30 cellular contexts compared by ENCODE assay signal in genomic region chr10:19656420-19657042, GRCh38.
"Had no signal": no experiment of that assay in that cellular context is flagged by ENCODE, and none has a peak within 500 bp of the region (broad histone marks: within the 10 kb centered on the region; RNA-seq: fewer than 3 reads in every experiment).

No MANE protein-coding gene starts in this region.

- H3K4me1 Mint-ChIP-seq: activated B cell treated with CpG ODN at 0.5 μM for 24 hours; activated CD8-positive, alpha-beta memory T cell treated with anti-CD3 and anti-CD28 coated beads, Interleukin-2, amount 10 ng/mL, durations not matched to agents 7 days and 5 days; activated naive CD4-positive, alpha-beta T cell treated with anti-CD3 and anti-CD28 coated beads, Interleukin-2, amount 50 U/mL, for 24 hours; activated naive CD8-positive, alpha-beta T cell treated with anti-CD3 and anti-CD28 coated beads, Interleukin-2, amount 50 U/mL, for 24 hours; immature natural killer cell; nephron progenitor cell had no signal

- FAIRE-seq: bronchial epithelial cell, urothelium cell line had no signal

- H3K4me3 ChIP-seq: colonic mucosa, dorsolateral prefrontal cortex, heart left ventricle, left lung, lung, mucosa of descending colon, ovary, prostate gland, spleen, testis had no signal

- H3K36me3 Mint-ChIP-seq: activated CD8-positive, alpha-beta memory T cell treated with anti-CD3 and anti-CD28 coated beads, Interleukin-2, amount 10 ng/mL, durations not matched to agents 7 days and 5 days; activated naive CD4-positive, alpha-beta T cell treated with anti-CD3 and anti-CD28 coated beads, Interleukin-2, amount 50 U/mL, for 24 hours; immature natural killer cell had no signal

- H3K9me3 ChIP-seq: colonic mucosa, heart left ventricle, left lung, mucosa of descending colon, neutrophil, ovary, prostate gland, spleen, testis had no signal

- DNase-seq: activated B cell treated with CpG ODN at 0.5 μM for 24 hours; activated CD4-positive, alpha-beta T cell treated with anti-CD3 and anti-CD28 coated beads, Interleukin-2, amount 50 U/mL, for 1 hour; activated CD8-positive, alpha-beta memory T cell treated with anti-CD3 and anti-CD28 coated beads, Interleukin-2, amount 10 ng/mL, durations not matched to agents 7 days and 5 days; activated CD8-positive, alpha-beta T cell treated with anti-CD3 and anti-CD28 coated beads for 36 hours; activated naive CD8-positive, alpha-beta T cell treated with anti-CD3 and anti-CD28 coated beads, Interleukin-2, amount 50 U/mL, for 24 hours; activated T-cell treated with anti-CD3 and anti-CD28 coated beads, Interleukin-2, amount 50 U/mL, for 48 hours; colonic mucosa; dorsolateral prefrontal cortex; effector memory CD4-positive, alpha-beta T cell; foreskin keratinocyte; heart left ventricle; hypothalamus; immature natural killer cell; kidney glomerular epithelial cell; left lung; mucosa of descending colon; nephron progenitor cell; ovary; spleen; stimulated activated naive CD4-positive, alpha-beta T cell treated with Interleukin-2 at 50 U/mL for 16 hours; T-helper 1 cell; testis had no signal

- H3K27ac ChIP-seq: colonic mucosa, dorsolateral prefrontal cortex, foreskin keratinocyte, heart left ventricle, left lung, neutrophil, ovary, prostate gland, spleen, testis had no signal

- H3K4me3 Mint-ChIP-seq: activated B cell treated with CpG ODN at 0.5 μM for 24 hours; activated CD8-positive, alpha-beta memory T cell treated with anti-CD3 and anti-CD28 coated beads, Interleukin-2, amount 10 ng/mL, durations not matched to agents 7 days and 5 days; activated CD8-positive, alpha-beta T cell treated with anti-CD3 and anti-CD28 coated beads for 36 hours; activated naive CD4-positive, alpha-beta T cell treated with anti-CD3 and anti-CD28 coated beads, Interleukin-2, amount 50 U/mL, for 24 hours; activated naive CD8-positive, alpha-beta T cell treated with anti-CD3 and anti-CD28 coated beads, Interleukin-2, amount 50 U/mL, for 24 hours; immature natural killer cell; nephron progenitor cell; T-helper 2 cell treated with Interferon-gamma antibody and Interleukin-4, amounts not matched to agents 5 μg/mL and 100 μg/mL, for 36 hours had no signal

- H3K4me1 ChIP-seq: colonic mucosa, left lung, prostate gland, spleen had no signal

- H3K9me3 Mint-ChIP-seq: activated naive CD4-positive, alpha-beta T cell treated with anti-CD3 and anti-CD28 coated beads, Interleukin-2, amount 50 U/mL, for 24 hours; nephron progenitor cell had no signal

- H3K27me3 ChIP-seq: colonic mucosa, dorsolateral prefrontal cortex, foreskin keratinocyte, heart left ventricle, left lung, neutrophil, ovary, spleen, testis had no signal

- ATAC-seq: activated CD8-positive, alpha-beta memory T cell treated with anti-CD3 and anti-CD28 coated beads, Interleukin-2, amount 10 ng/mL, durations not matched to agents 7 days and 5 days; activated CD8-positive, alpha-beta T cell treated with anti-CD3 and anti-CD28 coated beads for 36 hours; activated naive CD8-positive, alpha-beta T cell treated with anti-CD3 and anti-CD28 coated beads, Interleukin-2, amount 50 U/mL, for 24 hours; foreskin keratinocyte; heart left ventricle; left lung; mucosa of descending colon had no signal

- H3K27ac Mint-ChIP-seq: activated B cell treated with CpG ODN at 0.5 μM for 24 hours; activated CD8-positive, alpha-beta memory T cell treated with anti-CD3 and anti-CD28 coated beads, Interleukin-2, amount 10 ng/mL, durations not matched to agents 7 days and 5 days; activated CD8-positive, alpha-beta T cell treated with anti-CD3 and anti-CD28 coated beads for 36 hours; activated naive CD4-positive, alpha-beta T cell treated with anti-CD3 and anti-CD28 coated beads, Interleukin-2, amount 50 U/mL, for 24 hours; activated naive CD8-positive, alpha-beta T cell treated with anti-CD3 and anti-CD28 coated beads, Interleukin-2, amount 50 U/mL, for 24 hours; activated T-helper 2 cell treated with anti-CD3 and anti-CD28 coated beads, Interferon-gamma antibody, Interleukin-2, Interleukin-4, amounts not matched to agents 10 μg/mL and 5 μg/mL and 100 μg/mL, durations not matched to agents 14 hours and 24 hours and 36 hours; immature natural killer cell; nephron progenitor cell; T-helper 2 cell treated with Interferon-gamma antibody and Interleukin-4, amounts not matched to agents 5 μg/mL and 100 μg/mL, for 36 hours had no signal

- H3K36me3 ChIP-seq: colonic mucosa, heart left ventricle, left lung, neutrophil, ovary, prostate gland, spleen had no signal

- H3K27me3 Mint-ChIP-seq: activated B cell treated with CpG ODN at 0.5 μM for 24 hours; activated CD8-positive, alpha-beta memory T cell treated with anti-CD3 and anti-CD28 coated beads, Interleukin-2, amount 10 ng/mL, durations not matched to agents 7 days and 5 days; activated CD8-positive, alpha-beta T cell treated with anti-CD3 and anti-CD28 coated beads for 36 hours; activated naive CD4-positive, alpha-beta T cell treated with anti-CD3 and anti-CD28 coated beads, Interleukin-2, amount 50 U/mL, for 24 hours; activated naive CD8-positive, alpha-beta T cell treated with anti-CD3 and anti-CD28 coated beads, Interleukin-2, amount 50 U/mL, for 24 hours had no signal
